9 cellular contexts compared by ENCODE assay signal in genomic region chrX:101287402-101287801, GRCh38. TPM values are rescaled to one million over a fixed set of nuclear protein-coding genes. Genes with fewer than 3 reads are reported as not detected.
DNase-seq lines count a peak whose midpoint lies in the region; ATAC-seq, FAIRE-seq and TF ChIP-seq lines count a peak whose summit lies in the region.
"Had no signal": no experiment of that assay in that cellular context is flagged by ENCODE, and none has a peak within 500 bp of the region (broad histone marks: within the 10 kb centered on the region; RNA-seq: fewer than 3 reads in every experiment).

No MANE protein-coding gene starts in this region.

- H3T11ph ChIP-seq in H9 (ENCODE audit: low read length): no peak overlapping the region

- TF ChIP-seq CTCF in H9 (conservative IDR thresholded peaks at IDR 0.05): peak; percentile 66
- peak; percentile 55 to 58 (median 57); a peak in 5 of 6 replicates for TF ChIP-seq CTCF in GM12878 (IDR thresholded peaks at IDR 0.05 in 2 of 3, conservative IDR thresholded peaks at IDR 0.05 in 1 of 3; ENCODE audit: control insufficient read depth in 2 of 3, extremely low read depth in 1 of 3, insufficient read depth in 1 of 3, low read depth in 3 of 3, low read length in 3 of 3)
- peak; percentile 28 to 56 for TF ChIP-seq CTCF in left lung (IDR thresholded peaks at IDR 0.05)

- no peaks in the 10 kb centered on the region for H4K20me1 ChIP-seq in H9 (ENCODE audit: control insufficient read depth, insufficient read depth, insufficient read length)
- no peaks in the 10 kb centered on the region for H4K20me1 ChIP-seq in GM12878 (ENCODE audit: control insufficient read depth, insufficient read depth)

- peaks cover 0 to 2% (median 0%) of the 10 kb centered on the region in 3 experiments; a peak in 1 of 7 replicates for H3K36me3 Mint-ChIP-seq in H9 (ENCODE audit: insufficient read depth in 1 of 3, low read depth in 3 of 3)
- no peaks in the 10 kb centered on the region for H3K36me3 Mint-ChIP-seq in activated T-helper 2 cell treated with anti-CD3 and anti-CD28 coated beads, Interferon-gamma antibody, Interleukin-2, Interleukin-4, amounts not matched to agents 10 μg/mL and 5 μg/mL and 100 μg/mL, durations not matched to agents 14 hours and 24 hours and 36 hours (ENCODE audit: low read depth)
- H3K36me3 Mint-ChIP-seq: activated naive CD4-positive, alpha-beta T cell treated with anti-CD3 and anti-CD28 coated beads, Interleukin-2, amount 50 U/mL, for 24 hours had no signal

- CTCF ChIA-PET in GM12878 (lab: Yijun Ruan, JAX): interaction anchor here (0.9 to 1.6 kb wide), 8 partner anchors 9 to 389 kb away, joined by 3 to 11 read pairs (median 3); no protein-coding TSS in a partner anchor

- no peak overlapping the region for H3K9ac ChIP-seq in H9 (ENCODE audit: extremely low read depth, insufficient read length, low read length)
- no peak overlapping the region for H3K9ac ChIP-seq in GM12878 (ENCODE audit: control insufficient read depth, insufficient read depth, low read length)

- H4K8ac ChIP-seq in H9 (replicated peaks; ENCODE audit: insufficient read length, low read depth, low read length): no peak overlapping the region

- H3K27ac Mint-ChIP-seq in H9: no peak overlapping the region
- H3K27ac Mint-ChIP-seq in activated T-helper 2 cell treated with anti-CD3 and anti-CD28 coated beads, Interferon-gamma antibody, Interleukin-2, Interleukin-4, amounts not matched to agents 10 μg/mL and 5 μg/mL and 100 μg/mL, durations not matched to agents 14 hours and 24 hours and 36 hours: no peak overlapping the region
- H3K27ac Mint-ChIP-seq: activated naive CD4-positive, alpha-beta T cell treated with anti-CD3 and anti-CD28 coated beads, Interleukin-2, amount 50 U/mL, for 24 hours had no signal

- in situ Hi-C loops in GM12878 (cut with MboI): loop anchor here (10.0 kb wide), 1 partner anchor 393 kb away; no protein-coding TSS in a partner anchor

- no peak overlapping the region for H3K14ac ChIP-seq in H9 (ENCODE audit: insufficient read depth, low read length)

- WGBS in H9 (ENCODE audit: extremely low coverage, insufficient read length, low lambda C conversion rate): no CpG with 5 or more reads among the region's 2 CpGs
- WGBS in GM12878 (ENCODE audit: insufficient coverage, insufficient replicate concordance, low lambda C conversion rate, missing lambda C conversion rate): 2% methylated on average over 2 of the region's 2 CpGs
- WGBS in aorta, 2 donors: 3 to 8% methylated on average over 2 of the region's 2 CpGs

- RAD21 ChIA-PET in GM12878 (lab: Charles Lee; ENCODE audit: unreplicated experiment): interaction anchor here (0.6 kb wide), 1 partner anchor 390 kb away, joined by 3 read pairs; no protein-coding TSS in a partner anchor

- POLR2A ChIA-PET in GM12878 (lab: Charles Lee): no interaction called here

- ATAC-seq in GM12878: peak; percentile 80
- peak; percentile 83 for ATAC-seq in left lung
- ATAC-seq in aorta (ENCODE audit: low FRiP score): no peak

- no peak overlapping the region for H2BK120ac ChIP-seq in H9 (ENCODE audit: low read depth, low read length, poor library complexity, severe bottlenecking)

- H2BK12ac ChIP-seq in H9 (ENCODE audit: insufficient read length, low read depth, low read length): no peak overlapping the region

- H3K4ac ChIP-seq in H9 (ENCODE audit: low read depth, low read length): no peak overlapping the region

- no peak overlapping the region for H4K91ac ChIP-seq in H9 (ENCODE audit: insufficient read length, low read depth, low read length)

- TF ChIP-seq RAD21 in GM12878 (IDR thresholded peaks at IDR 0.05; ENCODE audit: insufficient read depth, low read depth, low read length): peak; percentile 62

- no TSS peak for BruUV-seq in GM12878 (replicated peaks; lab: Mats Ljungman, UMichigan)

- H3K4me1 ChIP-seq in H9 (ENCODE audit: insufficient read depth, low read length): no peaks in the 10 kb centered on the region
- no peaks in the 10 kb centered on the region for H3K4me1 ChIP-seq in GM12878 (ENCODE audit: control insufficient read depth, insufficient read depth, low read length)
- H3K4me1 ChIP-seq in left lung: no peaks in the 10 kb centered on the region
- H3K4me1 ChIP-seq in aorta (ENCODE audit: control insufficient read depth in 1 of 2, insufficient read depth in 2 of 2, low read length in 2 of 2): no peaks in the 10 kb centered on the region

- H3K36me3 ChIP-seq in GM12878 (ENCODE audit: control insufficient read depth in 2 of 2, insufficient read depth in 2 of 2, low read length in 1 of 2): no peaks in the 10 kb centered on the region
- H3K36me3 ChIP-seq in left lung: no peaks in the 10 kb centered on the region
- H3K36me3 ChIP-seq in aorta (ENCODE audit: control insufficient read depth in 1 of 2, insufficient read depth in 2 of 2, low read length in 1 of 2): no peaks in the 10 kb centered on the region

- H2BK15ac ChIP-seq in H9 (ENCODE audit: low read depth, low read length): no peak overlapping the region

- no peak overlapping the region for H3K23ac ChIP-seq in H9 (ENCODE audit: insufficient read length, low read depth, low read length)

- H2AFZ ChIP-seq in H9 (ENCODE audit: low read length) (no peak overlapping the region), GM12878 (ENCODE audit: control insufficient read depth, low read depth, low read length) (no peak overlapping the region)

- no peaks in the 10 kb centered on the region for H3K79me2 ChIP-seq in H9 (ENCODE audit: insufficient read depth, low read length)
- no peaks in the 10 kb centered on the region for H3K79me2 ChIP-seq in GM12878 (ENCODE audit: control insufficient read depth, insufficient read depth, low read length)

- H3K27ac ChIP-seq in H9 (ENCODE audit: insufficient read length, low read depth, low read length) (no peak overlapping the region), GM12878 (ENCODE audit: control insufficient read depth, insufficient read depth) (no peak overlapping the region), left lung (no peak overlapping the region), aorta (ENCODE audit: low read depth in 1 of 2, low read length in 2 of 2) (no peak overlapping the region)

- H2AK5ac ChIP-seq in H9 (ENCODE audit: insufficient read length, low read length): no peak overlapping the region

- SMC1A ChIA-PET in GM12878 (lab: Charles Lee; ENCODE audit: uncharacterized antibody, unreplicated experiment): interaction anchor here (0.6 to 1.3 kb wide), 4 partner anchors 390 to 758 kb away, joined by 3 to 4 read pairs (median 3); no protein-coding TSS in a partner anchor

- H3K56ac ChIP-seq in H9 (ENCODE audit: insufficient read length, low read depth, low read length): no peak overlapping the region

- no peaks in the 10 kb centered on the region for H3K23me2 ChIP-seq in H9 (ENCODE audit: insufficient read length, low read depth, low read length, poor library complexity, severe bottlenecking)

- TF ChIP-seq EP300 in GM12878 (IDR thresholded peaks at IDR 0.05; ENCODE audit: borderline replicate concordance in 1 of 2, control insufficient read depth in 1 of 2, low read depth in 2 of 2, low read length in 2 of 2): no peak

- no peak overlapping the region for H4K5ac ChIP-seq in H9 (ENCODE audit: insufficient read length, low read depth, low read length)

- H3K27me3 Mint-ChIP-seq in H9 (ENCODE audit: low read depth): no peaks in the 10 kb centered on the region; the same call in 1 of the 2 replicates
- peaks cover 6% of the 10 kb centered on the region for H3K27me3 Mint-ChIP-seq in activated T-helper 2 cell treated with anti-CD3 and anti-CD28 coated beads, Interferon-gamma antibody, Interleukin-2, Interleukin-4, amounts not matched to agents 10 μg/mL and 5 μg/mL and 100 μg/mL, durations not matched to agents 14 hours and 24 hours and 36 hours (ENCODE audit: low read depth)

- no peak overlapping the region for H2BK20ac ChIP-seq in H9 (ENCODE audit: low read depth, low read length, poor library complexity, severe bottlenecking)

- H3K79me1 ChIP-seq in H9 (ENCODE audit: insufficient read depth, low read depth, low read length, poor library complexity, severe bottlenecking): no peaks in the 10 kb centered on the region

- no peak for TF ChIP-seq POLR2A in GM12878 (IDR thresholded peaks at IDR 0.05; ENCODE audit: low read depth, low read length)

- H3K18ac ChIP-seq in H9 (ENCODE audit: insufficient read length, low read depth, low read length): no peak overlapping the region

- H3K4me1 Mint-ChIP-seq in H9: no peaks in the 10 kb centered on the region
- H3K4me1 Mint-ChIP-seq in activated T-helper 2 cell treated with anti-CD3 and anti-CD28 coated beads, Interferon-gamma antibody, Interleukin-2, Interleukin-4, amounts not matched to agents 10 μg/mL and 5 μg/mL and 100 μg/mL, durations not matched to agents 14 hours and 24 hours and 36 hours (ENCODE audit: low read depth): no peaks in the 10 kb centered on the region
- H3K4me1 Mint-ChIP-seq: activated naive CD4-positive, alpha-beta T cell treated with anti-CD3 and anti-CD28 coated beads, Interleukin-2, amount 50 U/mL, for 24 hours had no signal

- H3K9me3 ChIP-seq in H9 (ENCODE audit: control insufficient read depth, low read depth, low read length) (peaks cover 16% of the 10 kb centered on the region), GM12878 (replicated peaks; ENCODE audit: control insufficient read depth, insufficient read depth, low read length) (no peaks in the 10 kb centered on the region; the same call in 2 of the 3 replicates), left lung (no peaks in the 10 kb centered on the region), aorta (ENCODE audit: control insufficient read depth, low read length) (no peaks in the 10 kb centered on the region)

- H3K4me3 Mint-ChIP-seq in H9: no peak overlapping the region
- H3K4me3 Mint-ChIP-seq in activated T-helper 2 cell treated with anti-CD3 and anti-CD28 coated beads, Interferon-gamma antibody, Interleukin-2, Interleukin-4, amounts not matched to agents 10 μg/mL and 5 μg/mL and 100 μg/mL, durations not matched to agents 14 hours and 24 hours and 36 hours (ENCODE audit: low read depth): no peak overlapping the region
- H3K4me3 Mint-ChIP-seq: activated naive CD4-positive, alpha-beta T cell treated with anti-CD3 and anti-CD28 coated beads, Interleukin-2, amount 50 U/mL, for 24 hours had no signal

- DNase-seq in NCI-H510A treated with DMSO at 0.1 percent for 48 hours (lab: John Stamatoyannopoulos, UW) (peak; percentile 13), NCI-H510A (lab: John Stamatoyannopoulos, UW) (no peak), H9 (no peak), NCI-H2196 treated with DMSO at 0.1 percent for 48 hours (lab: John Stamatoyannopoulos, UW; ENCODE audit: unreplicated experiment) (peak; percentile 0), GM12878 (ENCODE audit: low read depth, low spot score) (peak; percentile 3), left lung (no peak), aorta (no peak)
- DNase-seq in activated T-helper 2 cell treated with anti-CD3 and anti-CD28 coated beads, Interferon-gamma antibody, Interleukin-2, Interleukin-4, amounts not matched to agents 10 μg/mL and 5 μg/mL and 100 μg/mL, durations not matched to agents 14 hours and 24 hours and 36 hours (ENCODE audit: low spot score): no peak

- H3K27me3 ChIP-seq in H9 (ENCODE audit: insufficient read depth, low read length) (no peaks in the 10 kb centered on the region), GM12878 (replicated peaks in 1 of 2; ENCODE audit: control insufficient read depth in 2 of 2, insufficient read depth in 2 of 2, low read length in 1 of 2) (no peaks in the 10 kb centered on the region), left lung (peaks cover 12 to 15% of the 10 kb centered on the region in 2 donors), aorta (ENCODE audit: control insufficient read depth in 1 of 2, insufficient read depth in 2 of 2, low read length in 1 of 2) (no peaks in the 10 kb centered on the region)

- no peak overlapping the region for H3K4me2 ChIP-seq in H9 (ENCODE audit: insufficient read depth, insufficient read length, low read length)
- no peak overlapping the region for H3K4me2 ChIP-seq in GM12878 (ENCODE audit: control insufficient read depth, insufficient read depth)

- peaks cover 38 to 54% of the 10 kb centered on the region in 2 experiments for H3K9me3 Mint-ChIP-seq in H9
- H3K9me3 Mint-ChIP-seq in activated T-helper 2 cell treated with anti-CD3 and anti-CD28 coated beads, Interferon-gamma antibody, Interleukin-2, Interleukin-4, amounts not matched to agents 10 μg/mL and 5 μg/mL and 100 μg/mL, durations not matched to agents 14 hours and 24 hours and 36 hours: no peaks in the 10 kb centered on the region
- H3K9me3 Mint-ChIP-seq: activated naive CD4-positive, alpha-beta T cell treated with anti-CD3 and anti-CD28 coated beads, Interleukin-2, amount 50 U/mL, for 24 hours had no signal

- peak; percentile 61 for FAIRE-seq in GM12878 (lab: Jason Lieb, UNC)

- H2BK5ac ChIP-seq in H9 (ENCODE audit: insufficient read length, low read length): no peak overlapping the region

- H3K4me3 ChIP-seq in GM12878 (no peak overlapping the region), left lung (no peak overlapping the region), aorta (ENCODE audit: low read length in 2 of 2) (no peak overlapping the region)

- intact Hi-C loops in GM12878 (cut with micrococcal nuclease; ENCODE audit: unreplicated experiment): loop anchor here (2.0 to 5.0 kb wide), 2 partner anchors 393 to 600 kb away; no protein-coding TSS in a partner anchor
- intact Hi-C loops in left lung (cut with DNase I): no loop called here
- intact Hi-C loops in activated T-helper 2 cell treated with anti-CD3 and anti-CD28 coated beads, Interferon-gamma antibody, Interleukin-2, Interleukin-4, amounts not matched to agents 10 μg/mL and 5 μg/mL and 100 μg/mL, durations not matched to agents 14 hours and 24 hours and 36 hours (cut with micrococcal nuclease): loop anchor here (5.0 kb wide), 1 partner anchor 600 kb away; no protein-coding TSS in a partner anchor
- intact Hi-C loops in aorta (cut with DNase I): loop anchor here in 1 of 2 donors (10.0 kb wide), 1 partner anchor 603 kb away; no protein-coding TSS in a partner anchor

RNA-seq across cellular contexts. Expression of gene TAF7L, which starts 3.7 kb away (rescaled TPM):
- not detected in 2 replicates for total RNA-seq in H9 (2021)
- total RNA-seq in GM12878 (2013; cell fraction: nucleolus; rRNA removed): not detected in 2 replicates
- 0.06 TPM in 1 of 2 replicates, not detected in the other for total RNA-seq in GM12878 (2014; rRNA removed)
- not detected in 2 replicates for total RNA-seq in GM12878 (2014; rRNA removed; fragmentation: Illumina TruSeq; extraction: Trizol)
- total RNA-seq in GM12878 (2021): not detected in 2 replicates
- 0.12 TPM for polyA plus RNA-seq in GM12878 (2011; ENCODE audit: low read depth)
- 0.04 TPM in 1 of 2 replicates, not detected in the other for polyA plus RNA-seq in GM12878 (2011; rRNA removed)
- polyA plus RNA-seq in GM12878 (2011; cell fraction: cytosol; rRNA removed): not detected in 2 replicates
- polyA plus RNA-seq in GM12878 (2011; cell fraction: nucleus; rRNA removed): 0.06 TPM in 1 of 2 replicates, not detected in the other
- polyA plus RNA-seq in GM12878 (2012): 0.07 TPM in 1 of 2 replicates, not detected in the other
- polyA plus RNA-seq in GM12878 (2014; fragmentation: Illumina TruSeq; extraction: Trizol): 0.08 TPM in 1 of 2 replicates, not detected in the other
- under 1 TPM in 1 of 2 experiments, not detected in 1; 0.11 TPM for polyA plus RNA-seq in GM12878 (2014; fragmentation: Nextera tagmentation; extraction: Ambion mirVana)
- 0.10 TPM in 1 of 2 replicates, not detected in the other for polyA plus RNA-seq in GM12878 (2014; rRNA removed)
- polyA plus RNA-seq in GM12878 (2016; fragmentation: Nextera tagmentation; extraction: Ambion mirVana): under 1 TPM in 1 of 2 experiments, not detected in 1; 0.05 TPM
- polyA minus RNA-seq in GM12878 (2011; rRNA and poly(A)+ RNA removed): not detected in 2 replicates
- polyA minus RNA-seq in GM12878 (2011; cell fraction: cytosol; rRNA and poly(A)+ RNA removed): not detected in 2 replicates
- polyA minus RNA-seq in GM12878 (2011; cell fraction: nucleus; rRNA and poly(A)+ RNA removed): not detected in 2 replicates
- total RNA-seq in left lung: not detected
- total RNA-seq in activated T-helper 2 cell treated with anti-CD3 and anti-CD28 coated beads, Interferon-gamma antibody, Interleukin-2, Interleukin-4, amounts not matched to agents 10 μg/mL and 5 μg/mL and 100 μg/mL, durations not matched to agents 14 hours and 24 hours and 36 hours: 0.11 TPM in 2 replicates
- total RNA-seq in aorta: not detected
- polyA plus RNA-seq in aorta: under 1 TPM in 1 of 2 donors, not detected in 1; 0.31 TPM

Comparison
In these comparisons a context has a peak if more than half of its experiments do, and no peak if none do; other contexts are left out.
1. DNase-seq: peak in NCI-H510A treated with DMSO at 0.1 percent for 48 hours (single experiment), NCI-H2196 treated with DMSO at 0.1 percent for 48 hours (single experiment) and GM12878 (single experiment); none in NCI-H510A (single experiment), H9 (single experiment), left lung (0 of 2), activated T-helper 2 cell treated with anti-CD3 and anti-CD28 coated beads, Interferon-gamma antibody, Interleukin-2, Interleukin-4, amounts not matched to agents 10 μg/mL and 5 μg/mL and 100 μg/mL, durations not matched to agents 14 hours and 24 hours and 36 hours (single experiment) and aorta (0 of 2).
2. intact Hi-C loops: an anchor here in GM12878 (2.0 to 5.0 kb wide) and activated T-helper 2 cell treated with anti-CD3 and anti-CD28 coated beads, Interferon-gamma antibody, Interleukin-2, Interleukin-4, amounts not matched to agents 10 μg/mL and 5 μg/mL and 100 μg/mL, durations not matched to agents 14 hours and 24 hours and 36 hours (5.0 kb wide); none called in left lung.
3. Peak in every context shown above with its lines, with median percentiles within 50 percentile points of each other: CTCF ChIP-seq.